In the genomic region with DNA sequence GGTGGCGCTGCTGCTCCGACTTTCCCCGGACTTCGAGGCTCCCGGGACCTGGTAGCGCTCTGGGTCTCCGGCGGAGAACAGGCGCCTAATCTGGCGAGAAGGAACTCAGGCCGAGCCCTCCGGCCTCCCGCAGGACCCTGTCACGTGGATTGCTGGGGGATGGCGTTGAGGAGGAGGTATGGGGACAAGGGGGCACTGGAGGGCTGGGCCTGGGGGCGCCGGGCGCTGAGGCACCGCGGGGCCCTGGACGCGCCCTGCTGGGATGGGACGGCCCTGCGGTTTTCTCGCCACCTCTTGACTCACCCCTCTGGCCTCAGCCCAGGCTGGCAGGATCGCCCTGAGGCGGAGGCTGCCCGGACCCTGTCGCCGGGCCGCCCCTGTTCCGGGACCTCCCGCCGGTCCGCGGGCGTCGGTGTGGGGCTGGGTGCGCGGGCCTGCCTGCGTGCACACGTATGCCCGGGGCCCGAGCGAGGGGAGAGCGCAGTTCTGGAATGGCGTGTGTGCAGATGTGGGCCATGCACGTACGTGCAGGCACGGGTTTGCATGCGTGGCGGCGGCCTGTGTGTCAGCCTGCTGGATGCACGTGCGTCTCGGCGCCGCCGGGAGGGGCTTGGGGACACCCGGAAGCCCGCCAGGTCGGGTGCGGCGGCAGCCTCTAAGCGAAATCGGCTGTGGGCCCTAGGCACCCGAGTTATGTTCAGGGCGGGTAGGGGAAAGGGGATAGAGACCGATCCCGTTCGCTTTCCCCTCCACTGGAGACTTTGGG, we compare ENCODE assay signal across 8 cellular contexts. TPM values are rescaled to one million over a fixed set of nuclear protein-coding genes. Genes with fewer than 3 reads are reported as not detected.
DNase-seq lines count a peak whose midpoint lies in the region; ATAC-seq and TF ChIP-seq lines count a peak whose summit lies in the region.

No MANE protein-coding gene starts in this region.

- peaks cover 11% of the 10 kb centered on the region for H3K79me1 ChIP-seq in neuronal stem cell (ENCODE audit: low read depth, low read length)

- peak overlapping the region; percentile 100 for H2AFZ ChIP-seq in neuronal stem cell (ENCODE audit: low read length)

- H2BK5ac ChIP-seq in neuronal stem cell (ENCODE audit: low read length), result no peak overlapping the region

- H3K9ac ChIP-seq in neuronal stem cell (ENCODE audit: low read depth, low read length, poor library complexity), result peak overlapping the region; percentile 96

- H3K27me3 ChIP-seq in Peyer's patch (no peaks in the 10 kb centered on the region), neuronal stem cell (ENCODE audit: control insufficient read depth in 3 of 3, insufficient read depth in 3 of 3, low read depth in 1 of 3, low read length in 3 of 3) (peaks cover 0 to 28% (median 25%) of the 10 kb centered on the region in 3 experiments)

- H3K27ac ChIP-seq in Peyer's patch (peak overlapping the region; percentile 90 to 96 (median 94)), neuronal stem cell (replicated peaks; ENCODE audit: low read length) (no peak overlapping the region), temporal lobe (ENCODE audit: low read depth, low read length) (peak overlapping the region; percentile 27)

- ATAC-seq in GM18861 (IDR thresholded peaks at IDR 0.05; ENCODE audit: unreplicated experiment), result peak; percentile 28
- peak; percentile 38 for ATAC-seq in HG03159 (IDR thresholded peaks at IDR 0.05; ENCODE audit: unreplicated experiment)

- H3K36me3 ChIP-seq in Peyer's patch (peaks cover 0 to 17% (median 0%) of the 10 kb centered on the region in 3 donors), neuronal stem cell (replicated peaks in 1 of 2; ENCODE audit: control insufficient read depth in 2 of 2, insufficient read depth in 2 of 2, low read length in 2 of 2) (peaks cover 5 to 16% of the 10 kb centered on the region in 2 donors)

- H3K14ac ChIP-seq in neuronal stem cell (ENCODE audit: low read length), result peak overlapping the region; percentile 17

- peak overlapping the region; percentile 99 for H3K4me2 ChIP-seq in neuronal stem cell (ENCODE audit: insufficient read depth, low read length, poor library complexity, severe bottlenecking)

- no peak overlapping the region for H4K8ac ChIP-seq in neuronal stem cell (ENCODE audit: low read depth, low read length)

- DNase-seq in AG08396 (ENCODE audit: low spot score), result peak; percentile 89
- DNase-seq in Peyer's patch, result peak; percentile 88 to 95 (median 89)
- peak; percentile 78 for DNase-seq in activated T-helper 9 cell treated with anti-CD3 and anti-CD28 coated beads, Interleukin-2, amount 50 U/mL, for 16 hours (ENCODE audit: low read depth)
- DNase-seq in fibroblast of the conjunctiva (ENCODE audit: low read depth), result peak; percentile 40
- DNase-seq in neuronal stem cell (ENCODE audit: low spot score), result peak; percentile 33

- peak in 1 of 6 experiments; percentile 29 for TF ChIP-seq CTCF in Peyer's patch (IDR thresholded peaks at IDR 0.05)

- no peaks in the 10 kb centered on the region for H3K9me3 ChIP-seq in Peyer's patch
- H3K9me3 ChIP-seq in neuronal stem cell (replicated peaks in 1 of 2; ENCODE audit: control insufficient read depth in 2 of 2, insufficient read depth in 1 of 2, low read depth in 1 of 2, low read length in 2 of 2), result no peaks in the 10 kb centered on the region

- H3K4me3 ChIP-seq in Peyer's patch (peak overlapping the region; percentile 66 to 96 (median 86)), neuronal stem cell (ENCODE audit: low read length in 2 of 2) (peak overlapping the region; percentile 90 to 94)

- H4K91ac ChIP-seq in neuronal stem cell (ENCODE audit: low read depth, low read length, poor library complexity), result no peak overlapping the region

- H3K18ac ChIP-seq in neuronal stem cell (ENCODE audit: low read length), result peak overlapping the region; percentile 94

- H3K4me1 ChIP-seq in Peyer's patch (peaks cover 11 to 63% (median 27%) of the 10 kb centered on the region in 4 donors), neuronal stem cell (ENCODE audit: control insufficient read depth in 2 of 2, insufficient read depth in 1 of 2, low read depth in 1 of 2, low read length in 2 of 2) (peaks cover 20 to 26% of the 10 kb centered on the region in 2 donors)

- no peak overlapping the region for H2BK12ac ChIP-seq in neuronal stem cell (ENCODE audit: low read length)

- H3K4ac ChIP-seq in neuronal stem cell (ENCODE audit: low read length), result no peak overlapping the region

- H2BK120ac ChIP-seq in neuronal stem cell (ENCODE audit: low read depth, low read length), result no peak overlapping the region

- peak in 1 of 2 donors; percentile 29 for TF ChIP-seq POLR2A in Peyer's patch (IDR thresholded peaks at IDR 0.05)

- H2AK5ac ChIP-seq in neuronal stem cell (ENCODE audit: low read depth, low read length), result peak overlapping the region; percentile 85

- no peak overlapping the region for H2BK15ac ChIP-seq in neuronal stem cell (ENCODE audit: low read length)

- no CpG with 5 or more reads among the region's 71 CpGs for WGBS in neuronal stem cell (ENCODE audit: extremely low coverage in 2 of 2, insufficient read length in 2 of 2, insufficient replicate concordance in 1 of 2), 2 donors

- H3K23ac ChIP-seq in neuronal stem cell (ENCODE audit: low read depth, low read length, poor library complexity), result peak overlapping the region; percentile 90

RNA-seq across cellular contexts. Expression of gene C15orf39, which starts 0.8 kb away (rescaled TPM):
- 10 to 100 TPM; 13.1 to 31.9 (median 26.7) TPM for total RNA-seq in Peyer's patch
- 5.9 TPM for polyA plus RNA-seq in neuronal stem cell (2013, experiment 1 of 2)
- 5.5 TPM for polyA plus RNA-seq in neuronal stem cell (2013, experiment 2 of 2)
- 0.98 TPM for total RNA-seq in temporal lobe

RNA-seq across cellular contexts. Expression of gene GOLGA6C, which starts 55.7 kb away (rescaled TPM):
- not detected for total RNA-seq in Peyer's patch
- not detected for polyA plus RNA-seq in neuronal stem cell (2013, experiment 1 of 2)
- polyA plus RNA-seq in neuronal stem cell (2013, experiment 2 of 2), result not detected
- not detected for total RNA-seq in temporal lobe

Comparison
In these comparisons a context has a peak if more than half of its experiments do, and no peak if none do; other contexts are left out.
1. DNase-seq: peak in every context shown above with its lines; median percentile 89 in AG08396; 89 in Peyer's patch; 78 in activated T-helper 9 cell treated with anti-CD3 and anti-CD28 coated beads, Interleukin-2, amount 50 U/mL, for 16 hours; 40 in fibroblast of the conjunctiva; 33 in neuronal stem cell.